Comparison of ENCODE assay signal across 8 cellular contexts in genomic region chr12:71754461-71755145, GRCh38. TPM values are rescaled to one million over a fixed set of nuclear protein-coding genes. Genes with fewer than 3 reads are reported as not detected.
A peak's percentile ranks its signal among the peaks of the same experiment; 100 is the strongest.
DNase-seq lines count a peak whose midpoint lies in the region; ATAC-seq and TF ChIP-seq lines count a peak whose summit lies in the region.

RAB21 (plus strand) TSS chr12:71754863; CDS start chr12:71755130, 267 bp downstream.

- H3K4me3 ChIP-seq in RWPE2 (ENCODE audit: severe bottlenecking) = peak within 1 kb of the TSS; percentile 76
- peak within 1 kb of the TSS; percentile 91 for H3K4me3 ChIP-seq in fibroblast of mammary gland (ENCODE audit: control insufficient read depth, low read depth, low read length)

- H3K27ac ChIP-seq in RWPE2 (ENCODE audit: poor library complexity, severe bottlenecking) = peak within 1 kb of the TSS; percentile 59

- peak within 1 kb of the TSS; percentile 95 for H3K27ac Mint-ChIP-seq in activated T-helper 2 cell treated with anti-CD3 and anti-CD28 coated beads, Interferon-gamma antibody, Interleukin-2, Interleukin-4, amounts not matched to agents 10 μg/mL and 5 μg/mL and 100 μg/mL, durations not matched to agents 14 hours and 24 hours and 36 hours
- H3K27ac Mint-ChIP-seq in natural killer cell = peak within 1 kb of the TSS; percentile 92 to 96

- peaks cover 6% of the 10 kb centered on the region for H3K4me1 ChIP-seq in RWPE2 (ENCODE audit: insufficient read depth, poor library complexity, severe bottlenecking)

- no peaks in the 10 kb centered on the region for H3K27me3 ChIP-seq in RWPE2 (ENCODE audit: insufficient read depth, poor library complexity, severe bottlenecking)

- peak; percentile 99 for DNase-seq in ELR (ENCODE audit: low read depth)
- DNase-seq in H4 (ENCODE audit: low spot score) = peak; percentile 96
- DNase-seq in LoVo (ENCODE audit: low spot score) = peak; percentile 100
- peak; percentile 98 for DNase-seq in RWPE2 (ENCODE audit: low spot score)
- DNase-seq in activated T-helper 2 cell treated with anti-CD3 and anti-CD28 coated beads, Interferon-gamma antibody, Interleukin-2, Interleukin-4, amounts not matched to agents 10 μg/mL and 5 μg/mL and 100 μg/mL, durations not matched to agents 14 hours and 24 hours and 36 hours (ENCODE audit: low spot score) = peak; percentile 97
- DNase-seq in fibroblast of mammary gland (ENCODE audit: low read depth) = peak; percentile 95
- DNase-seq in natural killer cell = peak; percentile 97
- DNase-seq in stimulated activated naive CD4-positive, alpha-beta T cell treated with Interleukin-2 at 50 U/mL for 16 hours (lab: John Stamatoyannopoulos, UW) = peak; percentile 99

- TF ChIP-seq CTCF in RWPE2 (IDR thresholded peaks at IDR 0.05; ENCODE audit: poor library complexity, severe bottlenecking) (peak; percentile 16), fibroblast of mammary gland (conservative IDR thresholded peaks at IDR 0.05; ENCODE audit: control insufficient read depth, insufficient read depth, low read depth, low read length) (peak; percentile 21), natural killer cell (IDR thresholded peaks at IDR 0.05) (peak; percentile 22)

- peaks cover 11% of the 10 kb centered on the region for H3K9me3 ChIP-seq in RWPE2 (ENCODE audit: severe bottlenecking)

- peaks cover 24% of the 10 kb centered on the region for H3K27me3 Mint-ChIP-seq in activated T-helper 2 cell treated with anti-CD3 and anti-CD28 coated beads, Interferon-gamma antibody, Interleukin-2, Interleukin-4, amounts not matched to agents 10 μg/mL and 5 μg/mL and 100 μg/mL, durations not matched to agents 14 hours and 24 hours and 36 hours (ENCODE audit: low read depth)
- peaks cover 12 to 14% of the 10 kb centered on the region in 2 donors for H3K27me3 Mint-ChIP-seq in natural killer cell (ENCODE audit: low read depth in 2 of 2)

- H3K4me1 Mint-ChIP-seq in activated T-helper 2 cell treated with anti-CD3 and anti-CD28 coated beads, Interferon-gamma antibody, Interleukin-2, Interleukin-4, amounts not matched to agents 10 μg/mL and 5 μg/mL and 100 μg/mL, durations not matched to agents 14 hours and 24 hours and 36 hours (ENCODE audit: low read depth) = peaks cover 22% of the 10 kb centered on the region
- peaks cover 45 to 46% of the 10 kb centered on the region in 2 donors for H3K4me1 Mint-ChIP-seq in natural killer cell

- ATAC-seq in RWPE2 (ENCODE audit: low read depth) (peak; percentile 96), natural killer cell (peak; percentile 86 to 98 (median 91))

- intact Hi-C loops in activated T-helper 2 cell treated with anti-CD3 and anti-CD28 coated beads, Interferon-gamma antibody, Interleukin-2, Interleukin-4, amounts not matched to agents 10 μg/mL and 5 μg/mL and 100 μg/mL, durations not matched to agents 14 hours and 24 hours and 36 hours (cut with micrococcal nuclease) = loop anchor here (1.0 kb wide), 3 partner anchors 68 to 90 kb away; partner anchors contain the start of genes TBC1D15, THAP2 and TMEM19
- intact Hi-C loops in natural killer cell (cut with micrococcal nuclease) = loop anchor here (1.0 to 2.0 kb wide), 3 partner anchors 68 to 91 kb away; partner anchors contain the start of genes TBC1D15, TMEM19 and ZFC3H1

- H3K4me3 Mint-ChIP-seq in activated T-helper 2 cell treated with anti-CD3 and anti-CD28 coated beads, Interferon-gamma antibody, Interleukin-2, Interleukin-4, amounts not matched to agents 10 μg/mL and 5 μg/mL and 100 μg/mL, durations not matched to agents 14 hours and 24 hours and 36 hours (ENCODE audit: low read depth) = peak within 1 kb of the TSS; percentile 93
- peak within 1 kb of the TSS; percentile 93 for H3K4me3 Mint-ChIP-seq in natural killer cell

- peaks cover 40% of the 10 kb centered on the region for H3K36me3 Mint-ChIP-seq in activated T-helper 2 cell treated with anti-CD3 and anti-CD28 coated beads, Interferon-gamma antibody, Interleukin-2, Interleukin-4, amounts not matched to agents 10 μg/mL and 5 μg/mL and 100 μg/mL, durations not matched to agents 14 hours and 24 hours and 36 hours (ENCODE audit: low read depth)
- H3K36me3 Mint-ChIP-seq in natural killer cell = peaks cover 12% of the 10 kb centered on the region

- peaks cover 16% of the 10 kb centered on the region for H3K9me3 Mint-ChIP-seq in activated T-helper 2 cell treated with anti-CD3 and anti-CD28 coated beads, Interferon-gamma antibody, Interleukin-2, Interleukin-4, amounts not matched to agents 10 μg/mL and 5 μg/mL and 100 μg/mL, durations not matched to agents 14 hours and 24 hours and 36 hours
- no peaks in the 10 kb centered on the region for H3K9me3 Mint-ChIP-seq in natural killer cell

- H3K36me3 ChIP-seq in RWPE2 (ENCODE audit: low read depth) = peaks cover 39% of the 10 kb centered on the region

RNA-seq across cellular contexts. Expression of gene RAB21, which starts in this region (rescaled TPM):
- 22.0 and 24.4 TPM in 2 replicates for total RNA-seq in H4 (2014; rRNA removed; shearing (Covaris generic))
- 95.4 and 96.1 TPM in 2 replicates for total RNA-seq in activated T-helper 2 cell treated with anti-CD3 and anti-CD28 coated beads, Interferon-gamma antibody, Interleukin-2, Interleukin-4, amounts not matched to agents 10 μg/mL and 5 μg/mL and 100 μg/mL, durations not matched to agents 14 hours and 24 hours and 36 hours
- total RNA-seq in natural killer cell = 10 to 100 TPM; 62.5 to 84.9 (median 68.7) TPM

Comparison
In these comparisons a context has a peak if more than half of its experiments do, and no peak if none do; other contexts are left out.
1. Peak in every context shown above with its lines: DNase-seq, ATAC-seq, H3K4me3 ChIP-seq and H3K27ac ChIP-seq.